8 cellular contexts compared by ENCODE assay signal in genomic region chr20:17525650-17526049, GRCh38. TPM values are rescaled to one million over a fixed set of nuclear protein-coding genes. Genes with fewer than 3 reads are reported as not detected.
DNase-seq lines count a peak whose midpoint lies in the region; ATAC-seq, FAIRE-seq and TF ChIP-seq lines count a peak whose summit lies in the region.

No MANE protein-coding gene starts in this region.

- no peaks in the 10 kb centered on the region for H4K20me1 ChIP-seq in astrocyte (ENCODE audit: insufficient read depth, low read length)

- TF ChIP-seq POLR2A in heart left ventricle (IDR thresholded peaks at IDR 0.05), result no peak

- peaks cover 9% of the 10 kb centered on the region for H3K27me3 Mint-ChIP-seq in astrocyte (ENCODE audit: low read depth, unreplicated experiment)
- peaks cover 16% of the 10 kb centered on the region for H3K27me3 Mint-ChIP-seq in stimulated activated memory B cell treated with anti-CD40 and anti-IgM and Interleukin-4, amounts not matched to agents 10 μg/mL and 1 μg/mL and 100 μg/mL, for 72 hours

- H3K36me3 ChIP-seq in heart left ventricle, result no peaks in the 10 kb centered on the region
- H3K36me3 ChIP-seq in astrocyte (ENCODE audit: insufficient read depth, low read length), result no peaks in the 10 kb centered on the region

- TF ChIP-seq CTCF in heart left ventricle (IDR thresholded peaks at IDR 0.05) (no peak), astrocyte (IDR thresholded peaks at IDR 0.05; ENCODE audit: insufficient read depth, low read depth, low read length) (no peak), GM10266 (IDR thresholded peaks at IDR 0.05; ENCODE audit: control insufficient read depth, insufficient read depth, low read depth, missing control alignments) (no peak)

- H3K4me1 ChIP-seq in heart left ventricle, result peaks cover 0 to 11% (median 2%) of the 10 kb centered on the region in 12 donors
- peaks cover 2% of the 10 kb centered on the region for H3K4me1 ChIP-seq in right cardiac atrium (ENCODE audit: control insufficient read depth, insufficient read depth, low read length)
- H3K4me1 ChIP-seq in astrocyte (ENCODE audit: insufficient read depth, low read length), result peaks cover 2% of the 10 kb centered on the region

- H3K9ac ChIP-seq in astrocyte (ENCODE audit: low read length), result no peak overlapping the region

- H3K4me3 ChIP-seq in heart left ventricle (no peak overlapping the region), right cardiac atrium (ENCODE audit: low read length) (no peak overlapping the region), astrocyte (ENCODE audit: insufficient read depth, low read depth, low read length) (no peak overlapping the region)

- intact Hi-C loops in heart left ventricle (cut with DNase I), result no loop called here
- intact Hi-C loops in right cardiac atrium (cut with DNase I), result no loop called here

- no peak overlapping the region for H3K27ac Mint-ChIP-seq in astrocyte (ENCODE audit: unreplicated experiment)
- H3K27ac Mint-ChIP-seq in stimulated activated memory B cell treated with anti-CD40 and anti-IgM and Interleukin-4, amounts not matched to agents 10 μg/mL and 1 μg/mL and 100 μg/mL, for 72 hours, result no peak overlapping the region

- no peak overlapping the region for H3K4me2 ChIP-seq in astrocyte (ENCODE audit: low read length)

- H3K9me3 Mint-ChIP-seq in astrocyte (ENCODE audit: unreplicated experiment), result peaks cover under 1% of the 10 kb centered on the region
- H3K9me3 Mint-ChIP-seq in stimulated activated memory B cell treated with anti-CD40 and anti-IgM and Interleukin-4, amounts not matched to agents 10 μg/mL and 1 μg/mL and 100 μg/mL, for 72 hours, result no peaks in the 10 kb centered on the region

- no peak overlapping the region for H3K4me3 Mint-ChIP-seq in astrocyte (ENCODE audit: unreplicated experiment)
- no peak overlapping the region for H3K4me3 Mint-ChIP-seq in stimulated activated memory B cell treated with anti-CD40 and anti-IgM and Interleukin-4, amounts not matched to agents 10 μg/mL and 1 μg/mL and 100 μg/mL, for 72 hours

- H3K9me3 ChIP-seq in heart left ventricle, result no peaks in the 10 kb centered on the region
- no peaks in the 10 kb centered on the region for H3K9me3 ChIP-seq in right cardiac atrium (ENCODE audit: control insufficient read depth, low read length)
- H3K9me3 ChIP-seq in astrocyte (ENCODE audit: insufficient read depth, low read depth, low read length), result no peaks in the 10 kb centered on the region

- no peaks in the 10 kb centered on the region for H3K79me2 ChIP-seq in astrocyte (ENCODE audit: insufficient read depth, low read length)

- H3K4me1 Mint-ChIP-seq in astrocyte (ENCODE audit: low read depth, unreplicated experiment), result no peaks in the 10 kb centered on the region
- H3K4me1 Mint-ChIP-seq in stimulated activated memory B cell treated with anti-CD40 and anti-IgM and Interleukin-4, amounts not matched to agents 10 μg/mL and 1 μg/mL and 100 μg/mL, for 72 hours, result no peaks in the 10 kb centered on the region

- DNase-seq in heart left ventricle (no peak), right cardiac atrium (no peak), NAMALWA (ENCODE audit: low spot score) (peak; percentile 51), astrocyte (ENCODE audit: low read depth) (peak; percentile 17), GM10266 (ENCODE audit: extremely low spot score) (no peak), cerebellum (ENCODE audit: low spot score) (no peak)

- H2AFZ ChIP-seq in astrocyte (ENCODE audit: low read depth, low read length), result no peak overlapping the region

- ATAC-seq in heart left ventricle, result peak in 3 of 4 donors; percentile 31 to 43 (median 36)
- ATAC-seq in right cardiac atrium, result no peak
- ATAC-seq in stimulated activated memory B cell treated with anti-CD40 and anti-IgM and Interleukin-4, amounts not matched to agents 10 μg/mL and 1 μg/mL and 100 μg/mL, for 72 hours, result peak; percentile 59
- ATAC-seq in GM21737 (IDR thresholded peaks at IDR 0.05; ENCODE audit: unreplicated experiment), result no peak

- peaks cover 2% of the 10 kb centered on the region for H3K36me3 Mint-ChIP-seq in astrocyte (ENCODE audit: low read depth, unreplicated experiment)
- H3K36me3 Mint-ChIP-seq in stimulated activated memory B cell treated with anti-CD40 and anti-IgM and Interleukin-4, amounts not matched to agents 10 μg/mL and 1 μg/mL and 100 μg/mL, for 72 hours, result no peaks in the 10 kb centered on the region

- FAIRE-seq in astrocyte (lab: Jason Lieb, UNC), result no peak

- peaks cover 0 to under 1% (median 0%) of the 10 kb centered on the region in 9 donors for H3K27me3 ChIP-seq in heart left ventricle
- H3K27me3 ChIP-seq in right cardiac atrium (ENCODE audit: control insufficient read depth, insufficient read depth), result no peaks in the 10 kb centered on the region
- peaks cover 2% of the 10 kb centered on the region for H3K27me3 ChIP-seq in astrocyte (ENCODE audit: insufficient read depth, low read length)

- H3K27ac ChIP-seq in heart left ventricle (no peak overlapping the region), right cardiac atrium (ENCODE audit: low read length) (no peak overlapping the region), astrocyte (ENCODE audit: low read depth, low read length) (no peak overlapping the region)

RNA-seq across cellular contexts. Expression of gene BFSP1, which starts 5.5 kb away (rescaled TPM):
- total RNA-seq in heart left ventricle (1 to 10 TPM in 3 of 9 donors, under 1 TPM in 6; 0.13 to 1.4 (median 0.71) TPM), right cardiac atrium (1 to 10 TPM in 1 of 4 donors, under 1 TPM in 3; 0.64 to 1.8 (median 0.77) TPM), astrocyte (3.7 and 4.2 TPM in 2 replicates), cerebellum (1.5 TPM)
- polyA plus RNA-seq in heart left ventricle (under 1 TPM; 0.11 to 0.30 TPM), right cardiac atrium (0.59 TPM)

RNA-seq across cellular contexts. Expression of gene DSTN, which starts 44.2 kb away (rescaled TPM):
- total RNA-seq in heart left ventricle, result 100 to 1,000 TPM; 447 to 697 (median 546) TPM
- polyA plus RNA-seq in heart left ventricle, result 100 to 1,000 TPM; 473 to 738 TPM
- total RNA-seq in right cardiac atrium, result 100 to 1,000 TPM; 720 to 770 (median 741) TPM
- polyA plus RNA-seq in right cardiac atrium, result 929 TPM
- 542 and 552 TPM in 2 replicates for total RNA-seq in astrocyte
- 116 TPM for total RNA-seq in cerebellum

Comparison
In these comparisons a context has a peak if more than half of its experiments do, and no peak if none do; other contexts are left out.
1. ATAC-seq: peak in heart left ventricle (3 of 4) and stimulated activated memory B cell treated with anti-CD40 and anti-IgM and Interleukin-4, amounts not matched to agents 10 μg/mL and 1 μg/mL and 100 μg/mL, for 72 hours (single experiment); none in right cardiac atrium (0 of 2) and GM21737 (single experiment).
2. DNase-seq: peak in NAMALWA (single experiment) and astrocyte (single experiment); none in heart left ventricle (0 of 5), right cardiac atrium (0 of 3), GM10266 (single experiment) and cerebellum (single experiment).